ENCODE assay signal across 19 cellular contexts in the genomic region with DNA sequence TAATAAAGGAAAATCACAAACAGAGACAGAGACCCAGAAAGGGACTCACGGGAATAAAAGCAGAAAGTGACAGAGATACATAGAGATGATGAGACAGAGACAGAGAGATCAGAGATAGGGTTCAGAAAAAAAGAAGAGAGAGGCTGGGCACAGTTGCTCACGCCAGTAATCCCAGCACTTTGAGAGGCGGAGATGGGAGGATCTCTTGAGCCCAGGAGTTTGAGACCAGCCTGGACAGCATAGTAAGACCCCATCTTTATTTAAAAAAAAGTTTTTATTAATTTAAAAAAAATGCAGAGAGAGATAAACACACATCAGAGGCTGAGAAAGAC. TPM values are rescaled to one million over a fixed set of nuclear protein-coding genes. Genes with fewer than 3 reads are reported as not detected.
DNase-seq lines count a peak whose midpoint lies in the region; ATAC-seq and TF ChIP-seq lines count a peak whose summit lies in the region.
"Had no signal": no experiment of that assay in that cellular context is flagged by ENCODE, and none has a peak within 500 bp of the region (broad histone marks: within the 10 kb centered on the region; RNA-seq: fewer than 3 reads in every experiment).

No MANE protein-coding gene starts in this region.

- H3K4me1 Mint-ChIP-seq in CD4-positive, alpha-beta memory T cell, result peaks cover 37 to 81% (median 58%) of the 10 kb centered on the region in 4 donors
- H3K4me1 Mint-ChIP-seq in dendritic cell treated with granulocyte-macrophage colony-stimulating factor and Interleukin-4, amounts not matched to agents 40 ng/mL and 50 ng/mL, for 4 days (ENCODE audit: low read depth), result peaks cover 44% of the 10 kb centered on the region
- H3K4me1 Mint-ChIP-seq in natural killer cell, result peaks cover 67 to 79% of the 10 kb centered on the region in 2 donors

- intact Hi-C loops in CD4-positive, alpha-beta memory T cell (cut with micrococcal nuclease), result no loop called here
- intact Hi-C loops in dendritic cell treated with granulocyte-macrophage colony-stimulating factor and Interleukin-4, amounts not matched to agents 40 ng/mL and 50 ng/mL, for 4 days (cut with micrococcal nuclease), result no loop called here
- intact Hi-C loops in natural killer cell (cut with micrococcal nuclease), result no loop called here
- intact Hi-C loops in PC-3 (cut with micrococcal nuclease), result no loop called here

- no peak overlapping the region for H3K4me3 ChIP-seq in CD4-positive, alpha-beta memory T cell (ENCODE audit: low read length in 2 of 2)
- H3K4me3 ChIP-seq in Peyer's patch, result no peak overlapping the region
- H3K4me3 ChIP-seq in PC-3 (ENCODE audit: low read length), result no peak overlapping the region
- H3K4me3 ChIP-seq: BLaER1 treated with 17β-estradiol and CSF1 and Interleukin-3, amounts not matched to agents 10 nM and 100 nM; SJSA1; smooth muscle cell had no signal

- H3F3A ChIP-seq in PC-3 (ENCODE audit: low read length, unreplicated experiment), result no peaks in the 10 kb centered on the region

- peak overlapping the region; percentile 99 for H3K27ac ChIP-seq in CD4-positive, alpha-beta memory T cell (ENCODE audit: low read depth, low read length)
- H3K27ac ChIP-seq in Peyer's patch (peak overlapping the region in 3 of 4 donors; percentile 49 to 91 (median 90)), PC-3 (ENCODE audit: low read length) (no peak overlapping the region)
- H3K27ac ChIP-seq: parathyroid adenoma, SJSA1 had no signal

- H3K4me3 Mint-ChIP-seq in CD4-positive, alpha-beta memory T cell, result peak overlapping the region in 7 of 8 donors; percentile 2 to 80 (median 38)
- no peak overlapping the region for H3K4me3 Mint-ChIP-seq in dendritic cell treated with granulocyte-macrophage colony-stimulating factor and Interleukin-4, amounts not matched to agents 40 ng/mL and 50 ng/mL, for 4 days
- H3K4me3 Mint-ChIP-seq in natural killer cell, result peak overlapping the region; percentile 89
- H3K4me3 Mint-ChIP-seq: endodermal cell had no signal

- H3K9ac ChIP-seq in PC-3 (ENCODE audit: low read length), result no peak overlapping the region
- H3K9ac ChIP-seq: parathyroid adenoma had no signal

- no peaks in the 10 kb centered on the region for H3K9me2 ChIP-seq in PC-3 (replicated peaks; ENCODE audit: low read length)

- peak overlapping the region; percentile 91 to 100 (median 95) for H3K27ac Mint-ChIP-seq in CD4-positive, alpha-beta memory T cell
- peak overlapping the region; percentile 5 for H3K27ac Mint-ChIP-seq in dendritic cell treated with granulocyte-macrophage colony-stimulating factor and Interleukin-4, amounts not matched to agents 40 ng/mL and 50 ng/mL, for 4 days
- H3K27ac Mint-ChIP-seq in natural killer cell, result peak overlapping the region; percentile 99 to 100

- no peaks in the 10 kb centered on the region for H3K27me3 ChIP-seq in CD4-positive, alpha-beta memory T cell (ENCODE audit: insufficient read depth, low read length)
- H3K27me3 ChIP-seq in Peyer's patch, result no peaks in the 10 kb centered on the region
- H3K27me3 ChIP-seq in PC-3 (ENCODE audit: low read length), result no peaks in the 10 kb centered on the region
- H3K27me3 ChIP-seq: BLaER1 treated with 17β-estradiol and CSF1 and Interleukin-3, amounts not matched to agents 10 nM and 100 nM; SJSA1 had no signal

- ATAC-seq in natural killer cell (no peak), HG03442 (IDR thresholded peaks at IDR 0.05; ENCODE audit: unreplicated experiment) (no peak), PC-3 (no peak)
- ATAC-seq: stimulated activated naive CD8-positive, alpha-beta T cell treated with anti-CD3 and anti-CD28 coated beads, Interleukin-15, Interleukin-2, amounts not matched to agents 100 U/mL and 50 U/mL, for 24 hours had no signal

- BruUV-seq in PC-3 (replicated peaks; lab: Mats Ljungman, UMichigan), result no TSS peak

- H3K9me3 Mint-ChIP-seq in CD4-positive, alpha-beta memory T cell, result peaks cover 0 to 2% (median 0%) of the 10 kb centered on the region in 8 donors
- no peaks in the 10 kb centered on the region for H3K9me3 Mint-ChIP-seq in dendritic cell treated with granulocyte-macrophage colony-stimulating factor and Interleukin-4, amounts not matched to agents 40 ng/mL and 50 ng/mL, for 4 days
- no peaks in the 10 kb centered on the region for H3K9me3 Mint-ChIP-seq in natural killer cell
- H3K9me3 Mint-ChIP-seq: endodermal cell had no signal

- H3K27me3 Mint-ChIP-seq in CD4-positive, alpha-beta memory T cell, result peaks cover 0 to 4% of the 10 kb centered on the region in 2 donors
- H3K27me3 Mint-ChIP-seq in dendritic cell treated with granulocyte-macrophage colony-stimulating factor and Interleukin-4, amounts not matched to agents 40 ng/mL and 50 ng/mL, for 4 days, result peaks cover 21% of the 10 kb centered on the region
- H3K27me3 Mint-ChIP-seq in natural killer cell (ENCODE audit: low read depth in 2 of 2), result no peaks in the 10 kb centered on the region

- TF ChIP-seq CTCF in Peyer's patch (IDR thresholded peaks at IDR 0.05) (no peak), natural killer cell (IDR thresholded peaks at IDR 0.05) (no peak), PC-3 (conservative IDR thresholded peaks at IDR 0.05; ENCODE audit: low read depth, low read length) (no peak)

- DNase-seq in CD4-positive, alpha-beta memory T cell, result no peak
- DNase-seq in Peyer's patch, result no peak
- no peak for DNase-seq in natural killer cell
- DNase-seq in NCI-H774 (lab: John Stamatoyannopoulos, UW), result no peak
- no peak for DNase-seq in PC-3
- no peak for DNase-seq in GDM1 (lab: John Stamatoyannopoulos, UW)
- DNase-seq: endodermal cell; foreskin melanocyte; GOT3; KBM-7; NCI-H1105; NCI-H345; stimulated activated naive CD8-positive, alpha-beta T cell treated with anti-CD3 and anti-CD28 coated beads, Interleukin-15, Interleukin-2, amounts not matched to agents 100 U/mL and 50 U/mL, for 24 hours had no signal

- POLR2A ChIA-PET in CD4-positive, alpha-beta memory T cell (lab: Charles Lee; ENCODE audit: partially characterized antibody), result interaction anchor here (2.6 to 15.5 kb wide), 3 partner anchors 8 to 31 kb away, joined by 23 to 240 read pairs (median 23); partner anchors contain the start of gene FOSB
- POLR2A ChIA-PET in PC-3 (lab: Charles Lee; ENCODE audit: unreplicated experiment), result interaction anchor here (0.6 kb wide), 1 partner anchor 32 kb away, joined by 3 read pairs; no protein-coding TSS in a partner anchor

- no peak overlapping the region for H3K4me2 ChIP-seq in PC-3 (ENCODE audit: low read length)
- H3K4me2 ChIP-seq: smooth muscle cell had no signal

- H3K4me1 ChIP-seq in CD4-positive, alpha-beta memory T cell (ENCODE audit: insufficient read depth, low read length), result peaks cover 55% of the 10 kb centered on the region
- H3K4me1 ChIP-seq in Peyer's patch (peaks cover 10 to 52% (median 16%) of the 10 kb centered on the region in 4 donors), PC-3 (ENCODE audit: insufficient read depth, low read length) (peaks cover 27% of the 10 kb centered on the region)

- H4K20me1 ChIP-seq in PC-3 (ENCODE audit: low read length), result no peaks in the 10 kb centered on the region
- H4K20me1 ChIP-seq: BLaER1 treated with 17β-estradiol and CSF1 and Interleukin-3, amounts not matched to agents 10 nM and 100 nM had no signal

- H3K36me3 Mint-ChIP-seq in CD4-positive, alpha-beta memory T cell, result peaks cover 0 to 30% of the 10 kb centered on the region in 2 donors
- H3K36me3 Mint-ChIP-seq in dendritic cell treated with granulocyte-macrophage colony-stimulating factor and Interleukin-4, amounts not matched to agents 40 ng/mL and 50 ng/mL, for 4 days (ENCODE audit: low read depth), result no peaks in the 10 kb centered on the region
- no peaks in the 10 kb centered on the region for H3K36me3 Mint-ChIP-seq in natural killer cell

- no peaks in the 10 kb centered on the region for H3K36me3 ChIP-seq in CD4-positive, alpha-beta memory T cell (ENCODE audit: insufficient read depth, low read length)
- H3K36me3 ChIP-seq in Peyer's patch (no peaks in the 10 kb centered on the region), PC-3 (ENCODE audit: low read depth, low read length) (no peaks in the 10 kb centered on the region)
- H3K36me3 ChIP-seq: BLaER1 treated with 17β-estradiol and CSF1 and Interleukin-3, amounts not matched to agents 10 nM and 100 nM; SJSA1 had no signal

- CTCF ChIA-PET in CD4-positive, alpha-beta memory T cell (lab: Charles Lee; ENCODE audit: partially characterized antibody), result interaction anchor here (1.8 to 6.4 kb wide), 4 partner anchors 8 to 37 kb away, joined by 11 to 72 read pairs (median 28); partner anchors contain the start of gene FOSB
- CTCF ChIA-PET in PC-3 (lab: Charles Lee), result no interaction called here

- no peaks in the 10 kb centered on the region for H3K9me3 ChIP-seq in CD4-positive, alpha-beta memory T cell (ENCODE audit: control insufficient read depth in 1 of 2, low read length in 2 of 2)
- no peaks in the 10 kb centered on the region for H3K9me3 ChIP-seq in Peyer's patch
- H3K9me3 ChIP-seq in PC-3 (ENCODE audit: low read length), result no peaks in the 10 kb centered on the region
- H3K9me3 ChIP-seq: BLaER1 treated with 17β-estradiol and CSF1 and Interleukin-3, amounts not matched to agents 10 nM and 100 nM; SJSA1 had no signal

- H2AFZ ChIP-seq in PC-3 (ENCODE audit: low read length), result no peak overlapping the region
- H2AFZ ChIP-seq: parathyroid adenoma had no signal

- no peak for TF ChIP-seq POLR2A in Peyer's patch (IDR thresholded peaks at IDR 0.05)

- H3K79me2 ChIP-seq in PC-3 (ENCODE audit: low read length), result no peaks in the 10 kb centered on the region

RNA-seq across cellular contexts. Expression of gene FOSB, which starts 19.4 kb away (rescaled TPM):
- total RNA-seq in CD4-positive, alpha-beta memory T cell, result 1 to 10 TPM; 4.2 to 4.7 TPM
- polyA plus RNA-seq in CD4-positive, alpha-beta memory T cell, result 10 to 100 TPM; 12.5 to 17.1 TPM
- total RNA-seq in Peyer's patch (10 to 100 TPM in 2 of 4 donors, 1 to 10 TPM in 1, under 1 TPM in 1; 0.85 to 56.1 (median 9.6) TPM), natural killer cell (1,000 to 10,000 TPM in 2 of 3 donors, 100 to 1,000 TPM in 1; 784 to 1,837 (median 1,121) TPM), PC-3 (2014; rRNA removed) (35.8 and 60.5 TPM in 2 replicates)

RNA-seq across cellular contexts. Expression of gene ERCC1, which starts 24.7 kb away (rescaled TPM):
- 10 to 100 TPM; 46.6 to 46.9 TPM for total RNA-seq in CD4-positive, alpha-beta memory T cell
- 10 to 100 TPM; 36.2 to 38.3 TPM for polyA plus RNA-seq in CD4-positive, alpha-beta memory T cell
- 10 to 100 TPM; 39.9 to 69.3 (median 52.5) TPM for total RNA-seq in Peyer's patch
- 10 to 100 TPM; 46.8 to 55.2 (median 48.2) TPM for total RNA-seq in natural killer cell
- 56.2 and 57.3 TPM in 2 replicates for total RNA-seq in PC-3 (2014; rRNA removed)

RNA-seq across cellular contexts. Expression of gene POLR1G, which starts 41.9 kb away (rescaled TPM):
- 1 to 10 TPM; 2.0 to 2.9 TPM for total RNA-seq in CD4-positive, alpha-beta memory T cell
- polyA plus RNA-seq in CD4-positive, alpha-beta memory T cell, result 1 to 10 TPM; 1.2 to 8.4 TPM
- total RNA-seq in Peyer's patch, result 10 to 100 TPM in 1 of 4 donors, 1 to 10 TPM in 2, under 1 TPM in 1; 0.88 to 10.7 (median 2.5) TPM
- 1 to 10 TPM in 1 of 3 donors, under 1 TPM in 2; 0.28 to 1.4 (median 0.45) TPM for total RNA-seq in natural killer cell
- 25.9 and 43.0 TPM in 2 replicates for total RNA-seq in PC-3 (2014; rRNA removed)

RNA-seq across cellular contexts. Expression of gene PPP1R13L, which starts 43.5 kb away (rescaled TPM):
- 10 to 100 TPM; 10.3 to 13.0 TPM for total RNA-seq in CD4-positive, alpha-beta memory T cell
- under 1 TPM; 0.66 to 0.76 TPM for polyA plus RNA-seq in CD4-positive, alpha-beta memory T cell
- total RNA-seq in Peyer's patch (10 to 100 TPM; 16.5 to 53.9 (median 36.2) TPM), natural killer cell (1 to 10 TPM; 5.6 to 7.4 (median 5.9) TPM), PC-3 (2014; rRNA removed) (28.6 and 36.4 TPM in 2 replicates)

RNA-seq across cellular contexts. Expression of gene RTN2, which starts 48.5 kb away (rescaled TPM):
- 1 to 10 TPM in 1 of 2 experiments, under 1 TPM in 1; 0.14 to 1.1 TPM for total RNA-seq in CD4-positive, alpha-beta memory T cell
- polyA plus RNA-seq in CD4-positive, alpha-beta memory T cell, result under 1 TPM in 1 of 2 donors, not detected in 1; 0.48 TPM
- 10 to 100 TPM in 1 of 4 donors, 1 to 10 TPM in 2, under 1 TPM in 1; 0.53 to 42.1 (median 4.3) TPM for total RNA-seq in Peyer's patch
- total RNA-seq in natural killer cell, result 1 to 10 TPM; 1.9 to 5.5 (median 3.0) TPM
- 9.5 and 12.9 TPM in 2 replicates for total RNA-seq in PC-3 (2014; rRNA removed)

Comparison
In these comparisons a context has a peak if more than half of its experiments do, and no peak if none do; other contexts are left out.
1. H3K27ac Mint-ChIP-seq: peak in every context shown above with its lines; median percentile 100 in natural killer cell; 95 in CD4-positive, alpha-beta memory T cell; 5 in dendritic cell treated with granulocyte-macrophage colony-stimulating factor and Interleukin-4, amounts not matched to agents 40 ng/mL and 50 ng/mL, for 4 days.
2. RNA of gene FOSB, which starts 19.4 kb away (total RNA-seq): 784 to 1,837 TPM in natural killer cell; 35.8 to 60.5 TPM in PC-3, 0.85 to 56.1 TPM in Peyer's patch and 4.2 to 4.7 TPM in CD4-positive, alpha-beta memory T cell; every median in the first group is over 10 times any median in the second.